In the genomic region with DNA sequence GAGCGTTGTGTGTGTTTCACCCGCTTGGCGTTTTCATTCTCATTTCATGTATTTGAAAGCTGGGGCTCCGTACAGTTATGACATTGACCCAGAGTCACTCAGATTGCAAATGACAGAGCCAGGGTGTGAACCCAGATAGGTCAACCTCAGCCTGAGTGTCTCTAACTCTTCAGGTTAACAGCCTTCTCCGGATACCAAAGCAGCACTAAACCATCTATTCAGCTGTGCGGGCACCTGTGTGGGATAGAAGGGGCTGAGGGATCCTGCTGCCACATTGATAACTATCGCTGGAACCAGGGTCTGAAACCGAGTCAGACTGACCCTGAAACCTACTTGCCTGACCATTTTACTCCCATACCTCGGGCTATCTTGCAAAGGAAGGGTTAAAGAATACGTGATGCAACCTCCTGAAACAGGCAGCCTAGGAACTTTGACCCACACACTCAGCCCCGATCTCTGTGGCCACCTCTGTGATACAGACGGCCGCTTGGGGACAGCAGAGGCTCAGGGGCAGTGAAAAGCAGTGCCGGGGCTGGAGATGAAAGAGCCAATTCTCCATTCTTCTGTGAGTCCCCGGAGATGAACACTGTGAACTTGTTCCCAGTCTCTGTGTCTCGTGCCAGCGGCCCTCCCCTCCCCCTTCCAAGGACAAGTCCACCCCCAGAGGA, we compare ENCODE assay signal across 8 cellular contexts.
A peak's percentile ranks its signal among the peaks of the same experiment; 100 is the strongest.
DNase-seq lines count a peak whose midpoint lies in the region; ATAC-seq, FAIRE-seq and TF ChIP-seq lines count a peak whose summit lies in the region.

No MANE protein-coding gene starts in this region.

- TF ChIP-seq CTCF in GM12878 (IDR thresholded peaks at IDR 0.05 in 2 of 3, conservative IDR thresholded peaks at IDR 0.05 in 1 of 3; ENCODE audit: control insufficient read depth in 2 of 3, extremely low read depth in 1 of 3, insufficient read depth in 1 of 3, low read depth in 3 of 3, low read length in 3 of 3) = peak; percentile 36 to 57 (median 44); a peak in 4 of 6 replicates

- TF ChIP-seq POLR2A in GM12878 (IDR thresholded peaks at IDR 0.05; ENCODE audit: low read depth, low read length) = no peak

- no TSS peak for BruUV-seq in GM12878 (replicated peaks; lab: Mats Ljungman, UMichigan)

- H3K9me3 Mint-ChIP-seq in stimulated activated naive B cell treated with anti-CD40 and anti-IgM and Interleukin-4, amounts not matched to agents 10 μg/mL and 1 μg/mL and 100 μg/mL, for 72 hours = no peaks in the 10 kb centered on the region
- H3K9me3 Mint-ChIP-seq in stimulated activated effector memory CD8-positive, alpha-beta T cell treated with anti-CD3 and anti-CD28 coated beads, Interleukin-12 subunit alpha, Interleukin-12 subunit beta, amount 100 ng/mL, for 72 hours = no peaks in the 10 kb centered on the region

- CTCF ChIA-PET in GM12878 (lab: Yijun Ruan, JAX) = interaction anchor here (3.0 kb wide), 1 partner anchor 11 kb away, joined by 13 read pairs; no protein-coding TSS in a partner anchor

- in situ Hi-C loops in GM12878 (cut with MboI) = no loop called here

- H3K27me3 Mint-ChIP-seq in stimulated activated naive B cell treated with anti-CD40 and anti-IgM and Interleukin-4, amounts not matched to agents 10 μg/mL and 1 μg/mL and 100 μg/mL, for 72 hours = peaks cover 5 to 17% of the 10 kb centered on the region in 2 donors

- H3K4me1 ChIP-seq in GM12878 (ENCODE audit: control insufficient read depth, insufficient read depth, low read length) = no peaks in the 10 kb centered on the region
- peaks cover 2% of the 10 kb centered on the region; the same call in 1 of the 2 replicates for H3K4me1 ChIP-seq in iPS DF 6.9 (ENCODE audit: control insufficient read depth, insufficient read depth, low read length)

- no peak for TF ChIP-seq EP300 in GM12878 (IDR thresholded peaks at IDR 0.05; ENCODE audit: borderline replicate concordance in 1 of 2, control insufficient read depth in 1 of 2, low read depth in 2 of 2, low read length in 2 of 2)

- H3K9ac ChIP-seq in GM12878 (ENCODE audit: control insufficient read depth, insufficient read depth, low read length) = no peak overlapping the region

- H3K79me2 ChIP-seq in GM12878 (ENCODE audit: control insufficient read depth, insufficient read depth, low read length) = no peaks in the 10 kb centered on the region

- H4K20me1 ChIP-seq in GM12878 (ENCODE audit: control insufficient read depth, insufficient read depth) = no peaks in the 10 kb centered on the region

- RAD21 ChIA-PET in GM12878 (lab: Charles Lee; ENCODE audit: unreplicated experiment) = no interaction called here

- H3K27ac Mint-ChIP-seq in stimulated activated naive B cell treated with anti-CD40 and anti-IgM and Interleukin-4, amounts not matched to agents 10 μg/mL and 1 μg/mL and 100 μg/mL, for 72 hours = no peak overlapping the region
- H3K27ac Mint-ChIP-seq in stimulated activated effector memory CD8-positive, alpha-beta T cell treated with anti-CD3 and anti-CD28 coated beads, Interleukin-12 subunit alpha, Interleukin-12 subunit beta, amount 100 ng/mL, for 72 hours = no peak overlapping the region

- no peak for FAIRE-seq in GM12878 (lab: Jason Lieb, UNC)

- H3K9me3 ChIP-seq in GM12878 (replicated peaks; ENCODE audit: control insufficient read depth, insufficient read depth, low read length) (no peaks in the 10 kb centered on the region), iPS DF 6.9 (ENCODE audit: control insufficient read depth, insufficient read depth, low read length) (no peaks in the 10 kb centered on the region)

- 35% methylated on average over 16 of the region's 17 CpGs for WGBS in GM12878 (ENCODE audit: insufficient coverage, insufficient replicate concordance, low lambda C conversion rate, missing lambda C conversion rate)
- WGBS in iPS DF 6.9 (ENCODE audit: insufficient coverage, insufficient read length) = no CpG with 5 or more reads among the region's 17 CpGs

- H2AFZ ChIP-seq in GM12878 (ENCODE audit: control insufficient read depth, low read depth, low read length) = no peak overlapping the region

- H3K4me2 ChIP-seq in GM12878 (ENCODE audit: control insufficient read depth, insufficient read depth) = no peak overlapping the region

- POLR2A ChIA-PET in GM12878 (lab: Charles Lee) = no interaction called here

- H3K36me3 Mint-ChIP-seq in stimulated activated naive B cell treated with anti-CD40 and anti-IgM and Interleukin-4, amounts not matched to agents 10 μg/mL and 1 μg/mL and 100 μg/mL, for 72 hours = no peaks in the 10 kb centered on the region
- H3K36me3 Mint-ChIP-seq in stimulated activated effector memory CD8-positive, alpha-beta T cell treated with anti-CD3 and anti-CD28 coated beads, Interleukin-12 subunit alpha, Interleukin-12 subunit beta, amount 100 ng/mL, for 72 hours = no peaks in the 10 kb centered on the region

- intact Hi-C loops in GM12878 (cut with micrococcal nuclease; ENCODE audit: unreplicated experiment) = loop anchor here (5.0 kb wide), 1 partner anchor 776 kb away; no protein-coding TSS in a partner anchor

- DNase-seq in DMS53 treated with DMSO at 0.1 percent for 48 hours (lab: John Stamatoyannopoulos, UW; ENCODE audit: unreplicated experiment) = peak; percentile 64
- DNase-seq in KG1 (lab: John Stamatoyannopoulos, UW) = peak; percentile 11
- DNase-seq in GM12878 (ENCODE audit: low read depth, low spot score) = no peak
- peak; percentile 57 for DNase-seq in iPS DF 6.9 (ENCODE audit: low read depth, low spot score)
- DNase-seq in stimulated activated naive B cell treated with anti-CD40 and anti-IgM and Interleukin-4, amounts not matched to agents 10 μg/mL and 1 μg/mL and 100 μg/mL, for 72 hours = no peak
- DNase-seq in activated gamma-delta T cell (lab: John Stamatoyannopoulos, UW) = no peak
- DNase-seq in stimulated activated CD4-positive, alpha-beta T cell treated with anti-CD3 and anti-CD28 coated beads, Interleukin-4, amount 100 ng/mL, for 1 hour = no peak
- no peak for DNase-seq in stimulated activated effector memory CD8-positive, alpha-beta T cell treated with anti-CD3 and anti-CD28 coated beads, Interleukin-12 subunit alpha, Interleukin-12 subunit beta, amount 100 ng/mL, for 72 hours (ENCODE audit: low spot score in 2 of 2)

- SMC1A ChIA-PET in GM12878 (lab: Charles Lee; ENCODE audit: uncharacterized antibody, unreplicated experiment) = interaction anchor here (1.0 kb wide), 1 partner anchor 9 kb away, joined by 3 read pairs; no protein-coding TSS in a partner anchor

- H3K27ac ChIP-seq in GM12878 (ENCODE audit: control insufficient read depth, insufficient read depth) (no peak overlapping the region), iPS DF 6.9 (ENCODE audit: low read length) (no peak overlapping the region)

- H3K27me3 ChIP-seq in GM12878 (replicated peaks in 1 of 2; ENCODE audit: control insufficient read depth in 2 of 2, insufficient read depth in 2 of 2, low read length in 1 of 2) (peaks cover 0 to 2% of the 10 kb centered on the region in 2 experiments; a peak in 2 of 4 replicates), iPS DF 6.9 (ENCODE audit: control insufficient read depth, insufficient read depth, low read length) (no peaks in the 10 kb centered on the region)

- H3K4me3 ChIP-seq in GM12878 = no peak overlapping the region
- H3K4me3 ChIP-seq in iPS DF 6.9 (ENCODE audit: low read length) = no peak overlapping the region

- TF ChIP-seq RAD21 in GM12878 (IDR thresholded peaks at IDR 0.05; ENCODE audit: insufficient read depth, low read depth, low read length) = peak; percentile 66

- no peak overlapping the region for H3K4me3 Mint-ChIP-seq in stimulated activated naive B cell treated with anti-CD40 and anti-IgM and Interleukin-4, amounts not matched to agents 10 μg/mL and 1 μg/mL and 100 μg/mL, for 72 hours
- H3K4me3 Mint-ChIP-seq in stimulated activated effector memory CD8-positive, alpha-beta T cell treated with anti-CD3 and anti-CD28 coated beads, Interleukin-12 subunit alpha, Interleukin-12 subunit beta, amount 100 ng/mL, for 72 hours = no peak overlapping the region

- ATAC-seq in GM12878 = peak; percentile 67
- ATAC-seq in stimulated activated naive B cell treated with anti-CD40 and anti-IgM and Interleukin-4, amounts not matched to agents 10 μg/mL and 1 μg/mL and 100 μg/mL, for 72 hours (replicated peaks) = peak; percentile 50 to 65
- no peak for ATAC-seq in stimulated activated effector memory CD8-positive, alpha-beta T cell treated with anti-CD3 and anti-CD28 coated beads, Interleukin-12 subunit alpha, Interleukin-12 subunit beta, amount 100 ng/mL, for 72 hours

- H3K36me3 ChIP-seq in GM12878 (ENCODE audit: control insufficient read depth in 2 of 2, insufficient read depth in 2 of 2, low read length in 1 of 2) (no peaks in the 10 kb centered on the region), iPS DF 6.9 (ENCODE audit: control insufficient read depth, insufficient read depth, low read length) (no peaks in the 10 kb centered on the region)

- H3K4me1 Mint-ChIP-seq in stimulated activated naive B cell treated with anti-CD40 and anti-IgM and Interleukin-4, amounts not matched to agents 10 μg/mL and 1 μg/mL and 100 μg/mL, for 72 hours = no peaks in the 10 kb centered on the region
- no peaks in the 10 kb centered on the region for H3K4me1 Mint-ChIP-seq in stimulated activated effector memory CD8-positive, alpha-beta T cell treated with anti-CD3 and anti-CD28 coated beads, Interleukin-12 subunit alpha, Interleukin-12 subunit beta, amount 100 ng/mL, for 72 hours

TF ChIP-seq in GM12878, 131 proteins besides CTCF, POLR2A, EP300 and RAD21:
- TF ChIP-seq HDGF (IDR thresholded peaks at IDR 0.05) (no peak), MYB (IDR thresholded peaks at IDR 0.05; ENCODE audit: borderline replicate concordance, low read depth, low read length) (no peak), SMC3 (IDR thresholded peaks at IDR 0.05; ENCODE audit: borderline replicate concordance, low read length) (peak; percentile 31; the same call in 1 of the 2 replicates)
TF ChIP-seq in GM12878: peak in this region for 1.

Comparison
In these comparisons a context has a peak if more than half of its experiments do, and no peak if none do; other contexts are left out.
1. DNase-seq: peak in DMS53 treated with DMSO at 0.1 percent for 48 hours (single experiment), KG1 (single experiment) and iPS DF 6.9 (single experiment); none in GM12878 (single experiment), stimulated activated naive B cell treated with anti-CD40 and anti-IgM and Interleukin-4, amounts not matched to agents 10 μg/mL and 1 μg/mL and 100 μg/mL, for 72 hours (single experiment), activated gamma-delta T cell (single experiment), stimulated activated CD4-positive, alpha-beta T cell treated with anti-CD3 and anti-CD28 coated beads, Interleukin-4, amount 100 ng/mL, for 1 hour (single experiment) and stimulated activated effector memory CD8-positive, alpha-beta T cell treated with anti-CD3 and anti-CD28 coated beads, Interleukin-12 subunit alpha, Interleukin-12 subunit beta, amount 100 ng/mL, for 72 hours (0 of 2).